ENCODE assay signal across 16 cellular contexts in the genomic region with DNA sequence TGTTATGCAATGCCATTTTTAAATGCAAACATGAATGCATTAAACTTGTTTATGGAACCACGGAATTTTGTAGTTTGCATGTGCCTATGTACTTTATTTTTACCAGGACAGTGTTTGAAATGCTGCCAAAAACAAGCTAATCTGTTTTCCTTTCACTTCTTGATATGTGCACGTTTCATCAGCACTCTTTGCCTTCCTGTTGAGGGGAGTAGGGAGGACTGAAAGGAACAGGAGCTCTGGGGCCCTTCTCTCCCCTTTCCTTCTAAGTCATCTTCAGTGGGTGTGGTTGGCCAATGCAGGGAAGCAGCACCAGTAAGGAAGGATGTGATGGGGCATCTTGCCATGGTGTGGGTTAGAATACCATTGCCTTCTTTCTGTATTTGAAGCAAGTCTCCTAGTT. TPM values are rescaled to one million over a fixed set of nuclear protein-coding genes. Genes with fewer than 3 reads are reported as not detected.
A peak's percentile ranks its signal among the peaks of the same experiment; 100 is the strongest.
DNase-seq lines count a peak whose midpoint lies in the region; ATAC-seq and TF ChIP-seq lines count a peak whose summit lies in the region.
"Had no signal": no experiment of that assay in that cellular context is flagged by ENCODE, and none has a peak within 500 bp of the region (broad histone marks: within the 10 kb centered on the region; RNA-seq: fewer than 3 reads in every experiment).

No MANE protein-coding gene starts in this region.

- peaks cover 69% of the 10 kb centered on the region for H3K4me1 Mint-ChIP-seq in activated CD4-positive, alpha-beta memory T cell treated with anti-CD3 and anti-CD28 coated beads, Interleukin-2, amount 10 ng/mL, durations not matched to agents 7 days and 5 days
- peaks cover 24 to 74% (median 62%) of the 10 kb centered on the region in 7 donors for H3K4me1 Mint-ChIP-seq in naive thymus-derived CD4-positive, alpha-beta T cell
- peaks cover 20% of the 10 kb centered on the region for H3K4me1 Mint-ChIP-seq in mesothelial cell of epicardium
- H3K4me1 Mint-ChIP-seq: memory B cell had no signal

- H3K27ac Mint-ChIP-seq in activated CD4-positive, alpha-beta memory T cell treated with anti-CD3 and anti-CD28 coated beads, Interleukin-2, amount 10 ng/mL, durations not matched to agents 7 days and 5 days, result peak overlapping the region; percentile 29
- H3K27ac Mint-ChIP-seq in naive thymus-derived CD4-positive, alpha-beta T cell, result peak overlapping the region in 8 of 9 donors; percentile 30 to 75 (median 67)
- H3K27ac Mint-ChIP-seq in mesothelial cell of epicardium, result no peak overlapping the region
- H3K27ac Mint-ChIP-seq: activated CD8-positive, alpha-beta T cell treated with anti-CD3 and anti-CD28 coated beads, Interleukin-2, amount 10 ng/mL, durations not matched to agents 7 days and 5 days; memory B cell had no signal

- TF ChIP-seq CTCF in mesothelial cell of epicardium (IDR thresholded peaks at IDR 0.05; ENCODE audit: unreplicated experiment), result no peak

- no peak for ATAC-seq in naive thymus-derived CD4-positive, alpha-beta T cell
- no peak for ATAC-seq in activated CD4-positive, CD25-positive, alpha-beta regulatory T cell treated with anti-CD3 and anti-CD28 coated beads, Interleukin-2, amount 50 U/mL, for 24 hours
- ATAC-seq in HG02973 (IDR thresholded peaks at IDR 0.05; ENCODE audit: unreplicated experiment), result no peak
- ATAC-seq: activated CD8-positive, alpha-beta T cell treated with anti-CD3 and anti-CD28 coated beads, Interleukin-2, amount 10 ng/mL, durations not matched to agents 7 days and 5 days; effector memory CD8-positive, alpha-beta T cell; foreskin keratinocyte; stimulated activated naive CD8-positive, alpha-beta T cell treated with anti-CD3 and anti-CD28 coated beads, Interleukin-15, amount 100 ng/mL, for 72 hours had no signal

- POLR2A ChIA-PET in activated CD4-positive, alpha-beta memory T cell treated with anti-CD3 and anti-CD28 coated beads, Interleukin-2, amount 10 ng/mL, durations not matched to agents 7 days and 5 days (lab: Charles Lee), result interaction anchor here (2.9 kb wide), 1 partner anchor 13 kb away, joined by 20 read pairs; a partner anchor contains a TSS
- POLR2A ChIA-PET in naive thymus-derived CD4-positive, alpha-beta T cell (lab: Charles Lee), result interaction anchor here (0.8 to 1.0 kb wide), 2 partner anchors 11 to 14 kb away, joined by 3 to 4 read pairs; no protein-coding TSS in a partner anchor

- no peaks in the 10 kb centered on the region for H3K36me3 ChIP-seq in naive thymus-derived CD4-positive, alpha-beta T cell (ENCODE audit: control insufficient read depth in 2 of 3, insufficient read depth in 3 of 3, low read length in 3 of 3)
- H3K36me3 ChIP-seq: neutrophil had no signal

- H3K27me3 ChIP-seq in naive thymus-derived CD4-positive, alpha-beta T cell (ENCODE audit: control insufficient read depth in 2 of 2, insufficient read depth in 2 of 2, low read length in 2 of 2), result no peaks in the 10 kb centered on the region

- H3K4me3 Mint-ChIP-seq in activated CD4-positive, alpha-beta memory T cell treated with anti-CD3 and anti-CD28 coated beads, Interleukin-2, amount 10 ng/mL, durations not matched to agents 7 days and 5 days, result no peak overlapping the region
- H3K4me3 Mint-ChIP-seq in naive thymus-derived CD4-positive, alpha-beta T cell, result peak overlapping the region in 5 of 10 donors; percentile 2 to 50 (median 12)
- no peak overlapping the region for H3K4me3 Mint-ChIP-seq in mesothelial cell of epicardium
- H3K4me3 Mint-ChIP-seq: activated CD8-positive, alpha-beta T cell treated with anti-CD3 and anti-CD28 coated beads, Interleukin-2, amount 10 ng/mL, durations not matched to agents 7 days and 5 days; effector memory CD8-positive, alpha-beta T cell; memory B cell had no signal

- peak; percentile 28 for DNase-seq in SIG-M5 treated with dmso at 0.1 percent for 504 hours (lab: John Stamatoyannopoulos, UW; ENCODE audit: unreplicated experiment)
- no peak for DNase-seq in SIG-M5 (lab: John Stamatoyannopoulos, UW)
- DNase-seq in KBM-7, result peak; percentile 12
- DNase-seq in activated CD4-positive, alpha-beta memory T cell treated with anti-CD3 and anti-CD28 coated beads, Interleukin-2, amount 10 ng/mL, durations not matched to agents 7 days and 5 days, result no peak
- no peak for DNase-seq in naive thymus-derived CD4-positive, alpha-beta T cell
- no peak for DNase-seq in mesothelial cell of epicardium (ENCODE audit: low spot score in 2 of 2, unreplicated experiment in 2 of 2)
- DNase-seq: activated CD8-positive, alpha-beta T cell treated with anti-CD3 and anti-CD28 coated beads, Interleukin-2, amount 10 ng/mL, durations not matched to agents 7 days and 5 days; activated gamma-delta T cell; effector memory CD8-positive, alpha-beta T cell; foreskin keratinocyte; NCI-H1092 treated with DMSO at 0.1 percent for 48 hours; stimulated activated naive CD8-positive, alpha-beta T cell treated with anti-CD3 and anti-CD28 coated beads, Interleukin-15, amount 100 ng/mL, for 72 hours had no signal

- H3K27ac ChIP-seq in naive thymus-derived CD4-positive, alpha-beta T cell (ENCODE audit: low read depth, low read length), result no peak overlapping the region
- H3K27ac ChIP-seq: foreskin keratinocyte, neutrophil had no signal

- no peak overlapping the region for H3K4me3 ChIP-seq in naive thymus-derived CD4-positive, alpha-beta T cell (ENCODE audit: low read length)

- H3K36me3 Mint-ChIP-seq in activated CD4-positive, alpha-beta memory T cell treated with anti-CD3 and anti-CD28 coated beads, Interleukin-2, amount 10 ng/mL, durations not matched to agents 7 days and 5 days (ENCODE audit: low read depth), result no peaks in the 10 kb centered on the region
- no peaks in the 10 kb centered on the region for H3K36me3 Mint-ChIP-seq in naive thymus-derived CD4-positive, alpha-beta T cell
- H3K36me3 Mint-ChIP-seq in mesothelial cell of epicardium, result no peaks in the 10 kb centered on the region
- H3K36me3 Mint-ChIP-seq: memory B cell had no signal

- intact Hi-C loops in naive thymus-derived CD4-positive, alpha-beta T cell (cut with micrococcal nuclease), result loop anchor here in 1 of 2 donors (2.0 kb wide), 1 partner anchor 13 kb away; no protein-coding TSS in a partner anchor

- H3K9me3 Mint-ChIP-seq in activated CD4-positive, alpha-beta memory T cell treated with anti-CD3 and anti-CD28 coated beads, Interleukin-2, amount 10 ng/mL, durations not matched to agents 7 days and 5 days, result no peaks in the 10 kb centered on the region
- H3K9me3 Mint-ChIP-seq in naive thymus-derived CD4-positive, alpha-beta T cell, result no peaks in the 10 kb centered on the region
- no peaks in the 10 kb centered on the region for H3K9me3 Mint-ChIP-seq in mesothelial cell of epicardium
- H3K9me3 Mint-ChIP-seq: effector memory CD8-positive, alpha-beta T cell; memory B cell; stimulated activated naive CD8-positive, alpha-beta T cell treated with anti-CD3 and anti-CD28 coated beads, Interleukin-15, amount 100 ng/mL, for 72 hours had no signal

- in situ Hi-C loops in KBM-7 (cut with MboI; ENCODE audit: low pct_unique_long_range_greater_than_20kb, low sequenced_read_pairs), result no loop called here

- CTCF ChIA-PET in activated CD4-positive, alpha-beta memory T cell treated with anti-CD3 and anti-CD28 coated beads, Interleukin-2, amount 10 ng/mL, durations not matched to agents 7 days and 5 days (lab: Charles Lee), result interaction anchor here (1.1 to 1.6 kb wide), 4 partner anchors 20 to 222 kb away, joined by 3 to 6 read pairs (median 4); no protein-coding TSS in a partner anchor
- CTCF ChIA-PET in naive thymus-derived CD4-positive, alpha-beta T cell (lab: Charles Lee), result interaction anchor here (0.6 to 0.7 kb wide), 2 partner anchors 25 to 983 kb away, joined by 3 read pairs; no protein-coding TSS in a partner anchor

- H3K4me1 ChIP-seq in naive thymus-derived CD4-positive, alpha-beta T cell (ENCODE audit: control insufficient read depth in 2 of 2, insufficient read depth in 2 of 2, low read length in 2 of 2), result peaks cover 12 to 47% of the 10 kb centered on the region in 2 donors
- H3K4me1 ChIP-seq: foreskin keratinocyte had no signal

- no peaks in the 10 kb centered on the region for H3K9me3 ChIP-seq in naive thymus-derived CD4-positive, alpha-beta T cell (ENCODE audit: control insufficient read depth in 2 of 3, low read length in 3 of 3)
- H3K9me3 ChIP-seq: neutrophil had no signal

- H3K27me3 Mint-ChIP-seq in activated CD4-positive, alpha-beta memory T cell treated with anti-CD3 and anti-CD28 coated beads, Interleukin-2, amount 10 ng/mL, durations not matched to agents 7 days and 5 days, result no peaks in the 10 kb centered on the region
- H3K27me3 Mint-ChIP-seq in naive thymus-derived CD4-positive, alpha-beta T cell, result peaks cover 0 to 4% (median 0%) of the 10 kb centered on the region in 5 donors
- peaks cover 47% of the 10 kb centered on the region for H3K27me3 Mint-ChIP-seq in mesothelial cell of epicardium (ENCODE audit: low read depth)
- H3K27me3 Mint-ChIP-seq: stimulated activated naive CD8-positive, alpha-beta T cell treated with anti-CD3 and anti-CD28 coated beads, Interleukin-15, amount 100 ng/mL, for 72 hours had no signal

RNA-seq across cellular contexts. Expression of a gene that starts 12.1 kb away (rescaled TPM):
- total RNA-seq in activated CD4-positive, alpha-beta memory T cell treated with anti-CD3 and anti-CD28 coated beads, Interleukin-2, amount 10 ng/mL, durations not matched to agents 7 days and 5 days, result 1 to 10 TPM; 3.3 to 4.9 TPM
- total RNA-seq in naive thymus-derived CD4-positive, alpha-beta T cell, result 1 to 10 TPM in 4 of 5 experiments, under 1 TPM in 1; 0.44 to 2.4 (median 1.7) TPM
- polyA plus RNA-seq in naive thymus-derived CD4-positive, alpha-beta T cell, result under 1 TPM; 0.06 to 0.19 TPM
- total RNA-seq in mesothelial cell of epicardium, result 0.29 to 0.64 TPM (median 0.54 TPM) in 3 replicates

RNA-seq across cellular contexts. Expression of a gene that starts 32.6 kb away (rescaled TPM):
- total RNA-seq in activated CD4-positive, alpha-beta memory T cell treated with anti-CD3 and anti-CD28 coated beads, Interleukin-2, amount 10 ng/mL, durations not matched to agents 7 days and 5 days, result 100 to 1,000 TPM; 100 to 102 TPM
- total RNA-seq in naive thymus-derived CD4-positive, alpha-beta T cell, result 10 to 100 TPM; 17.2 to 65.8 (median 26.5) TPM
- 10 to 100 TPM; 34.0 to 47.6 TPM for polyA plus RNA-seq in naive thymus-derived CD4-positive, alpha-beta T cell
- total RNA-seq in mesothelial cell of epicardium, result 28.5 to 36.2 TPM (median 35.8 TPM) in 3 replicates

RNA-seq across cellular contexts. Expression of a gene that starts 51.4 kb away (rescaled TPM):
- 100 to 1,000 TPM; 184 to 186 TPM for total RNA-seq in activated CD4-positive, alpha-beta memory T cell treated with anti-CD3 and anti-CD28 coated beads, Interleukin-2, amount 10 ng/mL, durations not matched to agents 7 days and 5 days
- 100 to 1,000 TPM in 1 of 5 experiments, 1 to 10 TPM in 1, under 1 TPM in 1, not detected in 2; 1.00 to 221 (median 2.9) TPM for total RNA-seq in naive thymus-derived CD4-positive, alpha-beta T cell
- under 1 TPM in 1 of 2 donors, not detected in 1; 0.74 TPM for polyA plus RNA-seq in naive thymus-derived CD4-positive, alpha-beta T cell
- 6.1 to 9.4 TPM (median 8.0 TPM) in 3 replicates for total RNA-seq in mesothelial cell of epicardium

Comparison
In these comparisons a context has a peak if more than half of its experiments do, and no peak if none do; other contexts are left out.
1. DNase-seq: peak in SIG-M5 treated with dmso at 0.1 percent for 504 hours (single experiment) and KBM-7 (single experiment); none in SIG-M5 (single experiment), activated CD4-positive, alpha-beta memory T cell treated with anti-CD3 and anti-CD28 coated beads, Interleukin-2, amount 10 ng/mL, durations not matched to agents 7 days and 5 days (single experiment), naive thymus-derived CD4-positive, alpha-beta T cell (0 of 9) and mesothelial cell of epicardium (0 of 2).